In genomic region chr1:64098856-64099606, GRCh38 we compare ENCODE assay signal across 22 cellular contexts.
DNase-seq lines count a peak whose midpoint lies in the region; TF ChIP-seq lines count a peak whose summit lies in the region.
"Had no signal": no experiment of that assay in that cellular context is flagged by ENCODE, and none has a peak within 500 bp of the region (broad histone marks: within the 10 kb centered on the region; RNA-seq: fewer than 3 reads in every experiment).

No MANE protein-coding gene starts in this region.

- H3K9me3 ChIP-seq in cardiac muscle cell (ENCODE audit: low read depth) (no peaks in the 10 kb centered on the region), right atrium auricular region (no peaks in the 10 kb centered on the region), mesodermal cell (ENCODE audit: control insufficient read depth, low read length) (no peaks in the 10 kb centered on the region), adrenal gland (replicated peaks in 1 of 3) (no peaks in the 10 kb centered on the region)
- H3K9me3 ChIP-seq: BLaER1 treated with 17β-estradiol and CSF1 and Interleukin-3, amounts not matched to agents 10 nM and 100 nM; breast epithelium had no signal

- TF ChIP-seq CTCF in cardiac muscle cell (IDR thresholded peaks at IDR 0.05; ENCODE audit: low read depth, low read length) (no peak), right atrium auricular region (IDR thresholded peaks at IDR 0.05) (no peak), adrenal gland (IDR thresholded peaks at IDR 0.05) (no peak)

- intact Hi-C loops in adrenal gland (cut with DNase I), result no loop called here

- TF ChIP-seq POLR2A in adrenal gland (IDR thresholded peaks at IDR 0.05), result no peak

- H3K27ac ChIP-seq in cardiac muscle cell (peak overlapping the region; percentile 36), right atrium auricular region (no peak overlapping the region), mesodermal cell (ENCODE audit: low read depth, low read length, severe bottlenecking) (peak overlapping the region; percentile 48), adrenal gland (no peak overlapping the region)
- H3K27ac ChIP-seq: BLaER1 treated with 17β-estradiol and CSF1 and Interleukin-3, amounts not matched to agents 10 nM and 100 nM; breast epithelium had no signal

- H3K4me1 ChIP-seq in cardiac muscle cell (ENCODE audit: low read depth) (peaks cover 10% of the 10 kb centered on the region), right atrium auricular region (peaks cover 0 to 8% of the 10 kb centered on the region in 2 donors), mesodermal cell (ENCODE audit: control insufficient read depth, insufficient read depth, low read length, poor library complexity, severe bottlenecking) (peaks cover 20% of the 10 kb centered on the region), adrenal gland (replicated peaks in 1 of 2) (no peaks in the 10 kb centered on the region)
- H3K4me1 ChIP-seq: BLaER1 treated with 17β-estradiol and CSF1 and Interleukin-3, amounts not matched to agents 10 nM and 100 nM; breast epithelium had no signal

- DNase-seq in cardiac muscle cell (ENCODE audit: low read depth in 1 of 2, low spot score in 1 of 2), result no peak
- no peak for DNase-seq in right atrium auricular region (ENCODE audit: low spot score)
- DNase-seq in NCI-H510A treated with DMSO at 0.1 percent for 48 hours (lab: John Stamatoyannopoulos, UW), result peak; percentile 41
- no peak for DNase-seq in activated naive CD4-positive, alpha-beta T cell treated with anti-CD3 and anti-CD28 coated beads, Interleukin-2, amount 50 U/mL, for 16 hours
- no peak for DNase-seq in HT-29 (ENCODE audit: low spot score)
- no peak for DNase-seq in adrenal gland
- DNase-seq: activated CD4-positive, alpha-beta T cell treated with anti-CD3 and anti-CD28 coated beads, Interleukin-2, amount 10 ng/mL, durations not matched to agents 7 days and 5 days; activated naive CD4-positive, alpha-beta T cell treated with Interleukin-2 at 50 U/mL for 16 hours; activated T-cell treated with anti-CD3 and anti-CD28 coated beads, Interleukin-2, amount 50 U/mL, for 48 hours; amniotic stem cell; Calu3; IMR-90; NCI-H1048; NCI-H2029 treated with DMSO at 0.1 percent for 48 hours; NCI-H526 treated with DMSO at 0.1 percent for 48 hours; RPMI8226; stimulated activated CD4-positive, alpha-beta T cell treated with anti-CD3 and anti-CD28 coated beads, Interleukin-2, amount 100 ng/mL, for 24 hours had no signal

- H3K4me3 ChIP-seq in cardiac muscle cell (no peak overlapping the region), right atrium auricular region (no peak overlapping the region), mesodermal cell (ENCODE audit: extremely low read depth, insufficient read depth, low read length, poor library complexity, severe bottlenecking) (no peak overlapping the region), adrenal gland (no peak overlapping the region)
- H3K4me3 ChIP-seq: BLaER1 treated with 17β-estradiol and CSF1 and Interleukin-3, amounts not matched to agents 10 nM and 100 nM; breast epithelium; coronary artery; smooth muscle cell had no signal

- H3K27me3 ChIP-seq in cardiac muscle cell (no peaks in the 10 kb centered on the region), right atrium auricular region (no peaks in the 10 kb centered on the region), adrenal gland (no peaks in the 10 kb centered on the region)
- H3K27me3 ChIP-seq: BLaER1 treated with 17β-estradiol and CSF1 and Interleukin-3, amounts not matched to agents 10 nM and 100 nM; breast epithelium had no signal

- H3K36me3 ChIP-seq in cardiac muscle cell (no peaks in the 10 kb centered on the region), right atrium auricular region (no peaks in the 10 kb centered on the region), mesodermal cell (ENCODE audit: control insufficient read depth, insufficient read depth, low read length) (no peaks in the 10 kb centered on the region), adrenal gland (replicated peaks in 1 of 2) (no peaks in the 10 kb centered on the region)
- H3K36me3 ChIP-seq: BLaER1 treated with 17β-estradiol and CSF1 and Interleukin-3, amounts not matched to agents 10 nM and 100 nM; breast epithelium had no signal

- 86 to 89% methylated on average over 2 to 3 of the region's 9 CpGs for WGBS in mesodermal cell (ENCODE audit: insufficient coverage in 2 of 2), 2 experiments
- 82 to 92% (median 86%) methylated on average over 9 of the region's 9 CpGs for WGBS in adrenal gland, 4 donors

Comparison
In these comparisons a context has a peak if more than half of its experiments do, and no peak if none do; other contexts are left out.
1. H3K27ac ChIP-seq: peak in cardiac muscle cell (single experiment) and mesodermal cell (single experiment); none in right atrium auricular region (0 of 2) and adrenal gland (0 of 5).